Comparison of ENCODE assay signal across 17 cellular contexts in the genomic region with DNA sequence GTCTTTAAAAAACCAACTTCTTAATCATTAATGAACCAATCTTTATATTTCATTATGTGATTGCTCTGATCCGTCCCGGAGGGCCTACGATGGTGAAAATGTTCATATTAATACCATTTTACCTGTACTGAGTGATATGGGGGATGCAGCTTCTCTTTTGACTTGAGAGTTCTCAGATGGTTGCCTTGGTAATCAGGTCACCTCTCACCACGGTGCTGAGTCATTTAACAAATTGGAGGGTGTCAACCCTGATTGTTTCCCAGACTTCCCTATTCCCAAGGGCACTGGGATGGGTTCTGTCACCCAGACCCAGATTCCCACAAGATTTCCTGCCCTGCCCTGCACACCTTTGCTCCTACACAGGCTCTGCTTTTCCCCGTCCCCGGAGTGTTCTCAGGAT.
DNase-seq lines count a peak whose midpoint lies in the region; ATAC-seq, FAIRE-seq and TF ChIP-seq lines count a peak whose summit lies in the region.
"Had no signal": no experiment of that assay in that cellular context is flagged by ENCODE, and none has a peak within 500 bp of the region (broad histone marks: within the 10 kb centered on the region; RNA-seq: fewer than 3 reads in every experiment).

No MANE protein-coding gene starts in this region.

- no peak overlapping the region for H3K4me3 ChIP-seq in K562
- H3K4me3 ChIP-seq: A549 had no signal

- H3K4me2 ChIP-seq in K562 (ENCODE audit: insufficient read depth, low read length), result no peak overlapping the region
- H3K4me2 ChIP-seq: A549 had no signal

- H3K9ac ChIP-seq in K562 (ENCODE audit: insufficient read depth in 1 of 2, low read depth in 2 of 2, low read length in 2 of 2), result no peak overlapping the region

- 0% methylated on average over 6 of the region's 6 CpGs for WGBS in K562 (ENCODE audit: insufficient coverage, low coverage, missing lambda C conversion rate)

- in situ Hi-C loops in K562 (cut with MboI), result no loop called here

- H3K9me1 ChIP-seq in K562 (ENCODE audit: control insufficient read depth, insufficient read depth, low read length), result no peaks in the 10 kb centered on the region

- H3K4me1 ChIP-seq in K562 (replicated peaks in 1 of 2; ENCODE audit: control insufficient read depth in 2 of 2, insufficient read depth in 2 of 2, low read length in 2 of 2), result no peaks in the 10 kb centered on the region
- H3K4me1 ChIP-seq: A549 had no signal

- POLR2A ChIA-PET in K562 (lab: Yijun Ruan, JAX), result no interaction called here

- no peak for ATAC-seq in K562
- no peak for ATAC-seq in HG03469 (IDR thresholded peaks at IDR 0.05; ENCODE audit: unreplicated experiment)
- no peak for ATAC-seq in GM19452 (IDR thresholded peaks at IDR 0.05; ENCODE audit: unreplicated experiment)
- ATAC-seq: A549; CD8-positive, alpha-beta T cell; HepG2 had no signal

- no peak for TF ChIP-seq POLR2A in K562 (conservative IDR thresholded peaks at IDR 0.05)

- CTCF ChIA-PET in K562 (lab: Yijun Ruan, JAX; ENCODE audit: low intra/inter-chr PET ratio), result no interaction called here

- no peaks in the 10 kb centered on the region for H3K36me3 ChIP-seq in K562 (ENCODE audit: control insufficient read depth, insufficient read depth, low read length)

- intact Hi-C loops in K562 (cut with micrococcal nuclease), result no loop called here

- no peak for TF ChIP-seq RAD21 in K562 (CRISPR knock-in tag; conservative IDR thresholded peaks at IDR 0.05 in 1 of 2, IDR thresholded peaks at IDR 0.05 in 1 of 2)

- H3K79me2 ChIP-seq in K562 (ENCODE audit: control insufficient read depth, insufficient read depth, low read length), result no peaks in the 10 kb centered on the region

- TF ChIP-seq EP300 in K562 (IDR thresholded peaks at IDR 0.05; ENCODE audit: low read length), result no peak

- no peaks in the 10 kb centered on the region for H3K27me3 ChIP-seq in K562 (ENCODE audit: control insufficient read depth in 2 of 2, insufficient read depth in 2 of 2, low read length in 2 of 2)

- no peak overlapping the region for H3K27ac ChIP-seq in K562 (ENCODE audit: extremely low read depth, low read depth, low read length)
- H3K27ac ChIP-seq: A549 had no signal

- DNase-seq in NK-92 treated with Interleukin-12 subunit alpha and Interleukin-12 subunit beta, amount 100 ng/mL, for 24 hours (lab: John Stamatoyannopoulos, UW), result peak; percentile 16
- DNase-seq in NK-92 (lab: John Stamatoyannopoulos, UW; ENCODE audit: unreplicated experiment) (no peak), M059J (ENCODE audit: low read depth) (peak; percentile 1), K562 (ENCODE audit: extremely low read depth in 1 of 4, low spot score in 3 of 4) (no peak)
- DNase-seq in stimulated activated naive CD4-positive, alpha-beta T cell treated with Interleukin-2 at 50 U/mL for 16 hours (lab: John Stamatoyannopoulos, UW), result no peak
- DNase-seq: CD8-positive, alpha-beta T cell; COR-L47; DMS153; GF-D8; GOT3; H9 had no signal

- H2AFZ ChIP-seq in K562 (ENCODE audit: low read depth, low read length), result no peak overlapping the region

- H4K20me1 ChIP-seq in K562 (replicated peaks; ENCODE audit: control insufficient read depth, insufficient read depth, low read length), result no peaks in the 10 kb centered on the region

- no peaks in the 10 kb centered on the region for H3K9me3 ChIP-seq in K562 (replicated peaks; ENCODE audit: control insufficient read depth, insufficient read depth, low read depth, low read length)
- H3K9me3 ChIP-seq: A549 had no signal

- no peak for TF ChIP-seq CTCF in K562 (IDR thresholded peaks at IDR 0.05 in 2 of 3, conservative IDR thresholded peaks at IDR 0.05 in 1 of 3; ENCODE audit: insufficient read depth in 2 of 3, low read depth in 1 of 3, low read length in 3 of 3)

- no TSS peak for BruUV-seq in K562 (replicated peaks; lab: Mats Ljungman, UMichigan)

- FAIRE-seq in K562 (lab: Jason Lieb, UNC), result no peak
- FAIRE-seq: A549, D721Med, HepG2, HTR-8/SVneo had no signal

TF ChIP-seq in K562, 482 proteins besides CTCF, POLR2A, EP300 and RAD21:
- TF ChIP-seq ZNF57 (CRISPR knock-in tag; IDR thresholded peaks at IDR 0.05) (no peak), NFE2 (IDR thresholded peaks at IDR 0.05; ENCODE audit: low read depth) (peak; percentile 23; the same call in 1 of the 2 replicates), RFX1 (IDR thresholded peaks at IDR 0.05) (0 out of 2 replicates have a peak, but pooled peaks have one; percentile 8)

Comparison
In these comparisons a context has a peak if more than half of its experiments do, and no peak if none do; other contexts are left out.
1. DNase-seq: peak in NK-92 treated with Interleukin-12 subunit alpha and Interleukin-12 subunit beta, amount 100 ng/mL, for 24 hours (single experiment) and M059J (single experiment); none in NK-92 (single experiment), K562 (0 of 4) and stimulated activated naive CD4-positive, alpha-beta T cell treated with Interleukin-2 at 50 U/mL for 16 hours (single experiment).